In the genomic region with DNA sequence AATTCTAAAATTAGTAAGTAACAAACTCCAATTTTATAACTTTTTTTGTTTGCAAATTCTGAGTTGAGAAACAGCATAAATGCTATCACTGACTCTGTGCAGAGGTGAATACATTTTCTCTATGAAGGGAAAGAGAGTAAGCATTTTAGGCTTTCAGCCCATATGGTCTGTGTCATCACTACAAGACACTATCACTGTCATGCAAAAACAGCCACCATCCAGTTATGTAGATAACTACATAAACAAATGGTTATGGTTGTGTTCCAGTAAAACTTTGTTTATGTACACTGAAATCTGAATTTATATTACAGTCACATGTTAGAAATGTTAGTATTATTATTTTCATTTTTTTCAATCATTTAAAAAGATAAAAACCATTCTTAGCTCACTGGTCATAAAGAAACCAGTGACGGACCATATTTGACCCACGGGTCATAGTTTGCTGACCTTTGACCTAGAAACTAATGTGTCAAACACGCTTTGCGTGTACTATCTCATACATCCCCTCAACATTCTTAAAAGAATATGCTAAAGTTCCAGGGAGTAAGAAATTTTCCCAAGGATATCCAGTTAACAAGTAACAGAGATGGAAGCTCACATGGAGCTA, we compare ENCODE assay signal across 32 cellular contexts.
"Had no signal": no experiment of that assay in that cellular context is flagged by ENCODE, and none has a peak within 500 bp of the region (broad histone marks: within the 10 kb centered on the region; RNA-seq: fewer than 3 reads in every experiment).

No MANE protein-coding gene starts in this region.

- H3K27ac Mint-ChIP-seq: activated B cell treated with CpG ODN at 0.5 μM for 24 hours; activated CD8-positive, alpha-beta T cell treated with anti-CD3 and anti-CD28 coated beads for 36 hours; activated naive CD8-positive, alpha-beta T cell; activated T-helper 17 cell treated with anti-CD3 and anti-CD28 coated beads, Interleukin-2, amount 50 U/mL, for 72 hours; dendritic cell treated with granulocyte-macrophage colony-stimulating factor and Interleukin-4, amounts not matched to agents 40 ng/mL and 50 ng/mL, for 4 days; T-cell; T-helper 1 cell treated with Interleukin-12 subunit alpha and Interleukin-12 subunit beta and Interleukin-4 antibody, amounts not matched to agents 30 μg/mL and 1 μg/mL, for 36 hours; T-helper 2 cell treated with Interferon-gamma antibody and Interleukin-4, amounts not matched to agents 5 μg/mL and 100 μg/mL, for 36 hours had no signal

- H3K4me3 Mint-ChIP-seq: activated B cell treated with CpG ODN at 0.5 μM for 24 hours; activated CD8-positive, alpha-beta T cell treated with anti-CD3 and anti-CD28 coated beads for 36 hours; activated naive CD8-positive, alpha-beta T cell; activated T-cell treated with anti-CD3 and anti-CD28 coated beads, Interleukin-2, amount 50 U/mL, for 4 hours; activated T-helper 17 cell treated with anti-CD3 and anti-CD28 coated beads, Interleukin-2, amount 50 U/mL, for 72 hours; central memory CD8-positive, alpha-beta T cell; dendritic cell treated with granulocyte-macrophage colony-stimulating factor and Interleukin-4, amounts not matched to agents 40 ng/mL and 50 ng/mL, for 4 days; endodermal cell; T-cell; T-helper 1 cell treated with Interleukin-12 subunit alpha and Interleukin-12 subunit beta and Interleukin-4 antibody, amounts not matched to agents 30 μg/mL and 1 μg/mL, for 36 hours; T-helper 2 cell treated with Interferon-gamma antibody and Interleukin-4, amounts not matched to agents 5 μg/mL and 100 μg/mL, for 36 hours had no signal

- H3K27ac ChIP-seq: brain microvascular endothelial cell, coronary artery, foreskin keratinocyte, gastrocnemius medialis, WERI-Rb-1 had no signal

- H3K9me3 ChIP-seq: gastrocnemius medialis had no signal

- H3K4me3 ChIP-seq: coronary artery, dorsolateral prefrontal cortex, gastrocnemius medialis had no signal

- H3K27me3 ChIP-seq: brain microvascular endothelial cell, dorsolateral prefrontal cortex, foreskin keratinocyte, gastrocnemius medialis had no signal

- ATAC-seq: activated CD4-positive, CD25-positive, alpha-beta regulatory T cell treated with anti-CD3 and anti-CD28 coated beads, Interleukin-2, amount 50 U/mL, for 24 hours; activated CD8-positive, alpha-beta T cell treated with anti-CD3 and anti-CD28 coated beads for 36 hours; activated T-cell treated with anti-CD3 and anti-CD28 coated beads, Interleukin-2, amount 50 U/mL, for 4 hours; activated T-helper 17 cell treated with anti-CD3 and anti-CD28 coated beads, Interleukin-2, amount 50 U/mL, for 72 hours; esophagus mucosa; foreskin keratinocyte; gastrocnemius medialis; T-cell had no signal

- DNase-seq: activated B cell treated with CpG ODN at 0.5 μM for 24 hours; activated CD4-positive, alpha-beta T cell treated with anti-CD3 and anti-CD28 coated beads for 48 hours; activated CD4-positive, alpha-beta T cell treated with anti-CD3 and anti-CD28 coated beads, Interleukin-2, amount 50 U/mL, for 1 hour; activated CD4-positive, alpha-beta T cell treated with anti-CD3 and anti-CD28 coated beads, Interleukin-2, amount 50 U/mL, for 48 hours; activated CD8-positive, alpha-beta memory T cell treated with anti-CD3 and anti-CD28 coated beads for 24 hours; activated CD8-positive, alpha-beta T cell treated with anti-CD3 and anti-CD28 coated beads for 36 hours; activated effector memory CD4-positive, alpha-beta T cell treated with Interleukin-2 at 50 U/mL for 16 hours; activated gamma-delta T cell treated with Interleukin-2 at 50 U/mL for 16 hours; activated naive CD4-positive, alpha-beta T cell treated with anti-CD3 and anti-CD28 coated beads, Interleukin-2, amount 50 U/mL, for 16 hours; activated naive CD4-positive, alpha-beta T cell treated with Interleukin-2 at 50 U/mL for 16 hours; activated T-cell treated with anti-CD3 and anti-CD28 coated beads, Interleukin-2, amount 50 U/mL, for 4 hours; amniotic stem cell; anterior cingulate cortex; brain microvascular endothelial cell; dorsolateral prefrontal cortex; effector memory CD4-positive, alpha-beta T cell; endodermal cell; foreskin keratinocyte; gastrocnemius medialis; glutamatergic neuron; T-cell; T1000; WERI-Rb-1 had no signal

- H3K4me1 Mint-ChIP-seq: activated B cell treated with CpG ODN at 0.5 μM for 24 hours; activated T-helper 17 cell treated with anti-CD3 and anti-CD28 coated beads, Interleukin-2, amount 50 U/mL, for 72 hours; central memory CD8-positive, alpha-beta T cell; endodermal cell; T-cell had no signal

- H3K4me1 ChIP-seq: foreskin keratinocyte, gastrocnemius medialis had no signal

- H3K36me3 ChIP-seq: brain microvascular endothelial cell had no signal

- H3K27me3 Mint-ChIP-seq: activated B cell treated with CpG ODN at 0.5 μM for 24 hours; activated CD8-positive, alpha-beta T cell treated with anti-CD3 and anti-CD28 coated beads for 36 hours; activated naive CD8-positive, alpha-beta T cell; activated T-helper 17 cell treated with anti-CD3 and anti-CD28 coated beads, Interleukin-2, amount 50 U/mL, for 72 hours; central memory CD8-positive, alpha-beta T cell; dendritic cell treated with granulocyte-macrophage colony-stimulating factor and Interleukin-4, amounts not matched to agents 40 ng/mL and 50 ng/mL, for 4 days; T-cell had no signal
